Comparison of ENCODE assay signal across 13 cellular contexts in genomic region chr4:137474711-137475301, GRCh38. TPM values are rescaled to one million over a fixed set of nuclear protein-coding genes. Genes with fewer than 3 reads are reported as not detected.
DNase-seq lines count a peak whose midpoint lies in the region; ATAC-seq and TF ChIP-seq lines count a peak whose summit lies in the region.
"Had no signal": no experiment of that assay in that cellular context is flagged by ENCODE, and none has a peak within 500 bp of the region (broad histone marks: within the 10 kb centered on the region; RNA-seq: fewer than 3 reads in every experiment).

No MANE protein-coding gene starts in this region.

- H3K18ac ChIP-seq in H9 (ENCODE audit: insufficient read length, low read depth, low read length), result no peak overlapping the region

- no peaks in the 10 kb centered on the region for H3K79me1 ChIP-seq in H9 (ENCODE audit: insufficient read depth, low read depth, low read length, poor library complexity, severe bottlenecking)

- no peak overlapping the region for H2BK15ac ChIP-seq in H9 (ENCODE audit: low read depth, low read length)

- H3K14ac ChIP-seq in H9 (ENCODE audit: insufficient read depth, low read length), result no peak overlapping the region

- H3K27me3 ChIP-seq in H9 (ENCODE audit: insufficient read depth, low read length), result no peaks in the 10 kb centered on the region
- H3K27me3 ChIP-seq: heart left ventricle, upper lobe of right lung had no signal

- H2AK5ac ChIP-seq in H9 (ENCODE audit: insufficient read length, low read length), result no peak overlapping the region

- H3K9me3 Mint-ChIP-seq in brain (peaks cover 0 to 15% (median 5%) of the 10 kb centered on the region in 5 experiments), H9 (peaks cover 3 to 4% of the 10 kb centered on the region in 2 experiments; a peak in 4 of 5 replicates)

- peak overlapping the region in 4 of 5 experiments; percentile 43 to 67 (median 59) for H3K27ac Mint-ChIP-seq in brain
- no peak overlapping the region for H3K27ac Mint-ChIP-seq in H9
- H3K27ac Mint-ChIP-seq: activated CD4-positive, alpha-beta T cell treated with anti-CD3 and anti-CD28 coated beads for 36 hours had no signal

- no peak overlapping the region for H3K27ac ChIP-seq in H9 (ENCODE audit: insufficient read length, low read depth, low read length)
- H3K27ac ChIP-seq: upper lobe of right lung had no signal

- TF ChIP-seq CTCF in brain (conservative IDR thresholded peaks at IDR 0.05) (no peak), H9 (conservative IDR thresholded peaks at IDR 0.05) (no peak)

- H3K23ac ChIP-seq in H9 (ENCODE audit: insufficient read length, low read depth, low read length), result no peak overlapping the region

- ATAC-seq in HG02798 (IDR thresholded peaks at IDR 0.05; ENCODE audit: poor library complexity, unreplicated experiment), result no peak
- ATAC-seq in GM18498 (IDR thresholded peaks at IDR 0.05; ENCODE audit: unreplicated experiment), result no peak
- no peak for ATAC-seq in GM21737 (IDR thresholded peaks at IDR 0.05; ENCODE audit: unreplicated experiment)
- ATAC-seq: activated CD4-positive, alpha-beta T cell treated with anti-CD3 and anti-CD28 coated beads for 36 hours; heart left ventricle; upper lobe of right lung had no signal

- H2BK120ac ChIP-seq in H9 (ENCODE audit: low read depth, low read length, poor library complexity, severe bottlenecking), result no peak overlapping the region

- H3K4me3 Mint-ChIP-seq in brain (no peak overlapping the region), H9 (no peak overlapping the region)
- H3K4me3 Mint-ChIP-seq: activated CD4-positive, alpha-beta T cell treated with anti-CD3 and anti-CD28 coated beads for 36 hours had no signal

- H3K9me3 ChIP-seq in H9 (ENCODE audit: control insufficient read depth, low read depth, low read length), result peaks cover 9% of the 10 kb centered on the region
- H3K9me3 ChIP-seq: heart left ventricle, upper lobe of right lung had no signal

- no peak overlapping the region for H2BK5ac ChIP-seq in H9 (ENCODE audit: insufficient read length, low read length)

- no CpG with 5 or more reads among the region's 1 CpG for WGBS in H9 (ENCODE audit: extremely low coverage, insufficient read length, low lambda C conversion rate)

- DNase-seq in EH (ENCODE audit: low read depth) (peak; percentile 74), NCI-H1092 treated with DMSO at 0.1 percent for 48 hours (lab: John Stamatoyannopoulos, UW) (peak; percentile 66), non-pigmented ciliary epithelial cell (ENCODE audit: low read depth) (peak; percentile 31), H9 (no peak)
- DNase-seq: activated CD4-positive, alpha-beta T cell treated with anti-CD3 and anti-CD28 coated beads for 36 hours; DMS53; heart left ventricle; midbrain; upper lobe of right lung had no signal

- H3T11ph ChIP-seq in H9 (ENCODE audit: low read length), result no peak overlapping the region

- H3K4me1 ChIP-seq in H9 (ENCODE audit: insufficient read depth, low read length), result no peaks in the 10 kb centered on the region
- H3K4me1 ChIP-seq: upper lobe of right lung had no signal

- no peak overlapping the region for H4K91ac ChIP-seq in H9 (ENCODE audit: insufficient read length, low read depth, low read length)

- peaks cover 35% of the 10 kb centered on the region for H3K4me1 Mint-ChIP-seq in brain
- peaks cover 7 to 10% of the 10 kb centered on the region in 2 experiments for H3K4me1 Mint-ChIP-seq in H9
- H3K4me1 Mint-ChIP-seq: activated CD4-positive, alpha-beta T cell treated with anti-CD3 and anti-CD28 coated beads for 36 hours had no signal

- H2BK20ac ChIP-seq in H9 (ENCODE audit: low read depth, low read length, poor library complexity, severe bottlenecking), result no peak overlapping the region

- no peak overlapping the region for H2AFZ ChIP-seq in H9 (ENCODE audit: low read length)

- no peaks in the 10 kb centered on the region for H3K79me2 ChIP-seq in H9 (ENCODE audit: insufficient read depth, low read length)

- H3K4me2 ChIP-seq in H9 (ENCODE audit: insufficient read depth, insufficient read length, low read length), result no peak overlapping the region

- no peak overlapping the region for H2BK12ac ChIP-seq in H9 (ENCODE audit: insufficient read length, low read depth, low read length)

- no peak overlapping the region for H3K4ac ChIP-seq in H9 (ENCODE audit: low read depth, low read length)

- no peak overlapping the region for H4K5ac ChIP-seq in H9 (ENCODE audit: insufficient read length, low read depth, low read length)

- H3K9ac ChIP-seq in H9 (ENCODE audit: extremely low read depth, insufficient read length, low read length), result no peak overlapping the region

- no peaks in the 10 kb centered on the region for H4K20me1 ChIP-seq in H9 (ENCODE audit: control insufficient read depth, insufficient read depth, insufficient read length)

- no peaks in the 10 kb centered on the region for H3K23me2 ChIP-seq in H9 (ENCODE audit: insufficient read length, low read depth, low read length, poor library complexity, severe bottlenecking)

- H3K56ac ChIP-seq in H9 (ENCODE audit: insufficient read length, low read depth, low read length), result no peak overlapping the region

- H3K27me3 Mint-ChIP-seq in brain (peaks cover 10% of the 10 kb centered on the region), H9 (ENCODE audit: low read depth) (peaks cover 2% of the 10 kb centered on the region; the same call in 1 of the 2 replicates)
- H3K27me3 Mint-ChIP-seq: activated CD4-positive, alpha-beta T cell treated with anti-CD3 and anti-CD28 coated beads for 36 hours had no signal

- H4K8ac ChIP-seq in H9 (replicated peaks; ENCODE audit: insufficient read length, low read depth, low read length), result no peak overlapping the region

- H3K36me3 Mint-ChIP-seq in brain, result peaks cover 7% of the 10 kb centered on the region
- H3K36me3 Mint-ChIP-seq in H9 (ENCODE audit: insufficient read depth in 1 of 3, low read depth in 3 of 3), result peaks cover 0 to 17% (median 4%) of the 10 kb centered on the region in 3 experiments; a peak in 5 of 7 replicates

RNA-seq across cellular contexts. Expression of gene PCDH18, which starts 57.5 kb away (rescaled TPM):
- polyA plus RNA-seq in brain (ENCODE audit: insufficient read depth, low read depth, low replicate concordance), result 2.2 TPM
- 60.7 and 61.7 TPM in 2 replicates for total RNA-seq in H9 (2021)
- total RNA-seq: activated CD4-positive, alpha-beta T cell treated with anti-CD3 and anti-CD28 coated beads for 36 hours had no signal

Comparison
In these comparisons a context has a peak if more than half of its experiments do, and no peak if none do; other contexts are left out.
1. H3K27ac Mint-ChIP-seq: peak in brain (4 of 5); none in H9 (0 of 3).